ENCODE assay signal across 24 cellular contexts in genomic region chr20:31488171-31488570, GRCh38. TPM values are rescaled to one million over a fixed set of nuclear protein-coding genes. Genes with fewer than 3 reads are reported as not detected.
DNase-seq lines count a peak whose midpoint lies in the region; ATAC-seq and TF ChIP-seq lines count a peak whose summit lies in the region.
"Had no signal": no experiment of that assay in that cellular context is flagged by ENCODE, and none has a peak within 500 bp of the region (broad histone marks: within the 10 kb centered on the region; RNA-seq: fewer than 3 reads in every experiment).

No MANE protein-coding gene starts in this region.

- 60% methylated on average over 3 of the region's 3 CpGs for WGBS in right cardiac atrium
- 50 to 75% methylated on average over 3 of the region's 3 CpGs for WGBS in sigmoid colon, 2 donors

- no peaks in the 10 kb centered on the region for H3K4me1 Mint-ChIP-seq in CD4-positive, alpha-beta T cell (ENCODE audit: low read depth)

- TF ChIP-seq CTCF in left ventricle myocardium inferior (IDR thresholded peaks at IDR 0.05; ENCODE audit: borderline replicate concordance): no peak
- no peak for TF ChIP-seq CTCF in sigmoid colon (IDR thresholded peaks at IDR 0.05)
- TF ChIP-seq CTCF in vagina (IDR thresholded peaks at IDR 0.05): no peak
- TF ChIP-seq CTCF in CD4-positive, alpha-beta T cell (IDR thresholded peaks at IDR 0.05): no peak

- peaks cover 28% of the 10 kb centered on the region for H3K27me3 ChIP-seq in left ventricle myocardium inferior (ENCODE audit: low read depth)
- H3K27me3 ChIP-seq in right cardiac atrium (ENCODE audit: control insufficient read depth, insufficient read depth): no peaks in the 10 kb centered on the region
- H3K27me3 ChIP-seq in sigmoid colon: peaks cover 0 to 19% (median 5%) of the 10 kb centered on the region in 3 donors
- H3K27me3 ChIP-seq in vagina: no peaks in the 10 kb centered on the region
- H3K27me3 ChIP-seq in CD4-positive, alpha-beta T cell (ENCODE audit: control insufficient read depth, insufficient read depth, low read length): peaks cover 14% of the 10 kb centered on the region
- H3K27me3 ChIP-seq: BLaER1 had no signal

- no peak overlapping the region for H3K27ac Mint-ChIP-seq in CD4-positive, alpha-beta T cell
- H3K27ac Mint-ChIP-seq: CD14-positive monocyte; CD8-positive, alpha-beta T cell had no signal

- peaks cover 35% of the 10 kb centered on the region for H3K27me3 Mint-ChIP-seq in CD4-positive, alpha-beta T cell

- H3K4me3 ChIP-seq in left ventricle myocardium inferior: no peak overlapping the region
- no peak overlapping the region for H3K4me3 ChIP-seq in right cardiac atrium (ENCODE audit: low read length)
- H3K4me3 ChIP-seq in sigmoid colon: no peak overlapping the region
- H3K4me3 ChIP-seq in vagina: no peak overlapping the region
- H3K4me3 ChIP-seq: A549, BLaER1, GM12878, HAP-1 had no signal

- peak; percentile 57 for DNase-seq in NCI-H146 (lab: John Stamatoyannopoulos, UW)
- no peak for DNase-seq in NCI-H146 treated with DMSO at 0.1 percent for 48 hours (lab: John Stamatoyannopoulos, UW; ENCODE audit: unreplicated experiment)
- no peak for DNase-seq in left ventricle myocardium inferior
- DNase-seq in right cardiac atrium: no peak
- peak; percentile 86 for DNase-seq in sigmoid colon
- no peak for DNase-seq in vagina (ENCODE audit: extremely low spot score in 2 of 2)
- DNase-seq in CD4-positive, alpha-beta T cell: no peak
- no peak for DNase-seq in SW480 (ENCODE audit: low spot score)
- DNase-seq: AML-193; CD8-positive, alpha-beta T cell; COR-L47; DMS 273 treated with DMSO at 0.1 percent for 48 hours; DMS53; DND-41; EL had no signal

- CTCF ChIA-PET in CD4-positive, alpha-beta T cell (lab: Charles Lee): no interaction called here

- H3K4me1 ChIP-seq in left ventricle myocardium inferior (peaks cover 24% of the 10 kb centered on the region), right cardiac atrium (ENCODE audit: control insufficient read depth, insufficient read depth, low read length) (peaks cover 5% of the 10 kb centered on the region), sigmoid colon (peaks cover 0 to 16% (median 8%) of the 10 kb centered on the region in 4 donors), vagina (no peaks in the 10 kb centered on the region)
- H3K4me1 ChIP-seq: A549, HAP-1 had no signal

- no peaks in the 10 kb centered on the region for H3K9me3 Mint-ChIP-seq in CD4-positive, alpha-beta T cell
- H3K9me3 Mint-ChIP-seq: CD8-positive, alpha-beta T cell had no signal

- intact Hi-C loops in left ventricle myocardium inferior (cut with micrococcal nuclease) (no loop called here), right cardiac atrium (cut with DNase I) (no loop called here), sigmoid colon (cut with DNase I) (no loop called here), vagina (cut with DNase I) (no loop called here)
- intact Hi-C loops in CD4-positive, alpha-beta T cell (cut with DNase I, micrococcal nuclease): no loop called here

- H3K36me3 ChIP-seq in left ventricle myocardium inferior: no peaks in the 10 kb centered on the region
- H3K36me3 ChIP-seq in sigmoid colon: no peaks in the 10 kb centered on the region
- no peaks in the 10 kb centered on the region for H3K36me3 ChIP-seq in vagina
- H3K36me3 ChIP-seq: BLaER1, HAP-1 had no signal

- no peak for ATAC-seq in right cardiac atrium
- ATAC-seq in CD4-positive, alpha-beta T cell (ENCODE audit: poor library complexity): no peak
- ATAC-seq: A549; CD8-positive, alpha-beta T cell; GM12878 had no signal

- H3K36me3 Mint-ChIP-seq in CD4-positive, alpha-beta T cell (ENCODE audit: low read depth): no peaks in the 10 kb centered on the region
- H3K36me3 Mint-ChIP-seq: CD14-positive monocyte; CD8-positive, alpha-beta T cell had no signal

- POLR2A ChIA-PET in CD4-positive, alpha-beta T cell (lab: Charles Lee): no interaction called here

- no peak for TF ChIP-seq EP300 in sigmoid colon (IDR thresholded peaks at IDR 0.05)

- TF ChIP-seq POLR2A in sigmoid colon (IDR thresholded peaks at IDR 0.05) (no peak), vagina (IDR thresholded peaks at IDR 0.05) (no peak)

- H3K9me3 ChIP-seq in left ventricle myocardium inferior (replicated peaks): no peaks in the 10 kb centered on the region
- H3K9me3 ChIP-seq in right cardiac atrium (ENCODE audit: control insufficient read depth, low read length): no peaks in the 10 kb centered on the region
- H3K9me3 ChIP-seq in sigmoid colon: no peaks in the 10 kb centered on the region
- no peaks in the 10 kb centered on the region for H3K9me3 ChIP-seq in vagina
- no peaks in the 10 kb centered on the region for H3K9me3 ChIP-seq in CD4-positive, alpha-beta T cell (ENCODE audit: control insufficient read depth, low read length)
- H3K9me3 ChIP-seq: A549, HAP-1 had no signal

- H3K27ac ChIP-seq in left ventricle myocardium inferior (replicated peaks) (peak overlapping the region; percentile 13), right cardiac atrium (ENCODE audit: low read length) (no peak overlapping the region), sigmoid colon (peak overlapping the region; percentile 11 to 79 (median 49)), vagina (peak overlapping the region; percentile 18)
- no peak overlapping the region for H3K27ac ChIP-seq in CD4-positive, alpha-beta T cell (ENCODE audit: low read depth, low read length)
- H3K27ac ChIP-seq: 22Rv1, A549, BLaER1 had no signal

- H3K4me3 Mint-ChIP-seq in CD4-positive, alpha-beta T cell: no peak overlapping the region
- H3K4me3 Mint-ChIP-seq: CD8-positive, alpha-beta T cell had no signal

RNA-seq across cellular contexts. Expression of gene REM1, which starts 13.1 kb away (rescaled TPM):
- 1.5 TPM for total RNA-seq in left ventricle myocardium inferior
- total RNA-seq in right cardiac atrium: 1 to 10 TPM; 1.6 to 2.9 (median 2.5) TPM
- 2.9 TPM for polyA plus RNA-seq in right cardiac atrium
- 1 to 10 TPM; 3.8 to 9.3 (median 5.5) TPM for total RNA-seq in sigmoid colon
- polyA plus RNA-seq in sigmoid colon: 1 to 10 TPM in 2 of 3 donors, under 1 TPM in 1; 0.46 to 1.2 (median 1.2) TPM
- total RNA-seq in vagina: 4.4 TPM
- total RNA-seq in CD4-positive, alpha-beta T cell: not detected
- total RNA-seq: CD8-positive, alpha-beta T cell; G401; GM12878; H4; HT-29 had no signal
- polyA plus RNA-seq: A549, CD14-positive monocyte, GM12878 had no signal

RNA-seq across cellular contexts. Expression of gene DEFB124, which starts 13.2 kb away (rescaled TPM):
- not detected for total RNA-seq in left ventricle myocardium inferior
- total RNA-seq in right cardiac atrium: not detected
- polyA plus RNA-seq in right cardiac atrium: not detected
- not detected for total RNA-seq in sigmoid colon
- polyA plus RNA-seq in sigmoid colon: not detected
- total RNA-seq in vagina: not detected
- not detected for total RNA-seq in CD4-positive, alpha-beta T cell
- total RNA-seq: CD8-positive, alpha-beta T cell; G401; GM12878; H4; HT-29 had no signal
- polyA plus RNA-seq: CD14-positive monocyte, GM12878 had no signal

RNA-seq across cellular contexts. Expression of gene HM13, which starts 26.1 kb away (rescaled TPM):
- total RNA-seq in left ventricle myocardium inferior (39.0 TPM), right cardiac atrium (10 to 100 TPM; 40.0 to 80.2 (median 62.1) TPM), sigmoid colon (10 to 100 TPM; 34.8 to 64.3 (median 38.4) TPM), vagina (77.8 TPM)
- polyA plus RNA-seq in right cardiac atrium (47.8 TPM), sigmoid colon (100 to 1,000 TPM in 2 of 3 donors, 10 to 100 TPM in 1; 62.5 to 304 (median 188) TPM)
- 100 to 1,000 TPM in 1 of 2 experiments, 10 to 100 TPM in 1; 97.8 to 113 TPM for total RNA-seq in CD4-positive, alpha-beta T cell

RNA-seq across cellular contexts. Expression of gene DEFB123, which starts 47.7 kb away (rescaled TPM):
- total RNA-seq in left ventricle myocardium inferior: not detected
- total RNA-seq in right cardiac atrium: not detected
- not detected for polyA plus RNA-seq in right cardiac atrium
- not detected for total RNA-seq in sigmoid colon
- not detected for polyA plus RNA-seq in sigmoid colon
- not detected for total RNA-seq in vagina
- total RNA-seq in CD4-positive, alpha-beta T cell: not detected
- total RNA-seq: CD8-positive, alpha-beta T cell; G401; GM12878; H4; HT-29 had no signal
- polyA plus RNA-seq: A549, CD14-positive monocyte, GM12878 had no signal

Comparison
In these comparisons a context has a peak if more than half of its experiments do, and no peak if none do; other contexts are left out.
1. DNase-seq: peak in NCI-H146 (single experiment) and sigmoid colon (single experiment); none in NCI-H146 treated with DMSO at 0.1 percent for 48 hours (single experiment), left ventricle myocardium inferior (single experiment), right cardiac atrium (0 of 3), vagina (0 of 2), CD4-positive, alpha-beta T cell (0 of 10) and SW480 (single experiment).
2. H3K27ac ChIP-seq: peak in left ventricle myocardium inferior (single experiment), sigmoid colon (4 of 4) and vagina (single experiment); none in right cardiac atrium (single experiment) and CD4-positive, alpha-beta T cell (single experiment).